In genomic region chr6:143449731-143450452, GRCh38 we compare ENCODE assay signal across 8 cellular contexts. TPM values are rescaled to one million over a fixed set of nuclear protein-coding genes. Genes with fewer than 3 reads are reported as not detected.
DNase-seq lines count a peak whose midpoint lies in the region; ATAC-seq, FAIRE-seq and TF ChIP-seq lines count a peak whose summit lies in the region.

No MANE protein-coding gene starts in this region.

- POLR2A ChIA-PET in OCI-LY7 (lab: Charles Lee), result interaction anchor here (0.6 to 2.0 kb wide), 7 partner anchors 8 to 393 kb away, joined by 3 to 9 read pairs (median 5); partner anchors contain the start of gene LTV1

- no peaks in the 10 kb centered on the region for H3K9me3 ChIP-seq in OCI-LY7 (ENCODE audit: low read length)

- no peak for TF ChIP-seq CTCF in OCI-LY7 (conservative IDR thresholded peaks at IDR 0.05; ENCODE audit: low read length)

- no peaks in the 10 kb centered on the region for H3K9me2 ChIP-seq in OCI-LY7 (ENCODE audit: insufficient read depth, low read length)

- FAIRE-seq in H54 (lab: Jason Lieb, UNC), result no peak

- peak overlapping the region; percentile 89 for H3K4me2 ChIP-seq in OCI-LY7 (ENCODE audit: low read length)

- peaks cover 16% of the 10 kb centered on the region; the same call in 1 of the 2 replicates for H3K36me3 ChIP-seq in OCI-LY7 (ENCODE audit: insufficient read depth, low read length)
- H3K36me3 ChIP-seq in rectal smooth muscle tissue (ENCODE audit: control insufficient read depth, insufficient read depth, low read length), result no peaks in the 10 kb centered on the region

- peaks cover 10 to 12% of the 10 kb centered on the region in 2 donors for H3K36me3 Mint-ChIP-seq in activated naive CD4-positive, alpha-beta T cell treated with anti-CD3 and anti-CD28 coated beads, Interleukin-2, amount 50 U/mL, for 72 hours

- H3K4me3 ChIP-seq in OCI-LY7 (ENCODE audit: low read depth, low read length, poor library complexity, severe bottlenecking), result peak overlapping the region; percentile 94
- H3K4me3 ChIP-seq in rectal smooth muscle tissue (ENCODE audit: low read length), result peak overlapping the region; percentile 90

- H3K27me3 ChIP-seq in rectal smooth muscle tissue (ENCODE audit: control insufficient read depth, insufficient read depth, low read length), result no peaks in the 10 kb centered on the region

- CTCF ChIA-PET in OCI-LY7 (lab: Charles Lee; ENCODE audit: unreplicated experiment), result no interaction called here

- TSS peak; percentile 86 for BruUV-seq in OCI-LY7 (replicated peaks; lab: Mats Ljungman, UMichigan)

- ATAC-seq in HG02885 (IDR thresholded peaks at IDR 0.05; ENCODE audit: poor library complexity, unreplicated experiment) (peak; percentile 16), left cardiac atrium (peak; percentile 6 to 10)
- ATAC-seq in activated naive CD4-positive, alpha-beta T cell treated with anti-CD3 and anti-CD28 coated beads, Interleukin-2, amount 50 U/mL, for 72 hours, result peak in 1 of 2 donors; percentile 17

- peaks cover 75% of the 10 kb centered on the region for H3K79me2 ChIP-seq in OCI-LY7 (ENCODE audit: insufficient read depth, low read depth, low read length)

- peak overlapping the region; percentile 97 for H2AFZ ChIP-seq in OCI-LY7 (ENCODE audit: low read length)

- H3K4me1 ChIP-seq in OCI-LY7 (ENCODE audit: insufficient read depth, low read length, poor library complexity, severe bottlenecking) (peaks cover 36% of the 10 kb centered on the region), rectal smooth muscle tissue (ENCODE audit: control insufficient read depth, insufficient read depth, low read length) (peaks cover 9% of the 10 kb centered on the region)

- no peaks in the 10 kb centered on the region for H3K9me3 Mint-ChIP-seq in activated naive CD4-positive, alpha-beta T cell treated with anti-CD3 and anti-CD28 coated beads, Interleukin-2, amount 50 U/mL, for 72 hours

- peak overlapping the region; percentile 88 for H3K9ac ChIP-seq in rectal smooth muscle tissue (ENCODE audit: low read length)

- H3K27ac ChIP-seq in OCI-LY7 (ENCODE audit: low read depth, low read length, poor library complexity, severe bottlenecking) (peak overlapping the region; percentile 72), rectal smooth muscle tissue (ENCODE audit: low read depth, low read length) (peak overlapping the region; percentile 42)

- peak; percentile 25 for DNase-seq in activated T-cell treated with anti-CD3 and anti-CD28 coated beads for 1 hour (ENCODE audit: low read depth)
- DNase-seq in activated T-cell treated with anti-CD3 and anti-CD28 coated beads for 4 hours, result no peak
- DNase-seq in OCI-LY7 (ENCODE audit: low spot score), result peak; percentile 51
- DNase-seq in activated naive CD4-positive, alpha-beta T cell treated with anti-CD3 and anti-CD28 coated beads, Interleukin-2, amount 50 U/mL, for 72 hours (ENCODE audit: low spot score in 2 of 2), result peak in 1 of 2 donors; percentile 68
- DNase-seq in left cardiac atrium, result no peak
- DNase-seq in H54 (ENCODE audit: insufficient read length, low spot score), result no peak

- TF ChIP-seq POLR2A in H54 (IDR thresholded peaks at IDR 0.05; ENCODE audit: low read depth, low read length), result no peak

- intact Hi-C loops in OCI-LY7 (cut with micrococcal nuclease; ENCODE audit: unreplicated experiment) (loop anchor here (2.0 to 10.0 kb wide), 6 partner anchors 87 to 1305 kb away; partner anchors contain the start of genes HIVEP2, LTV1, NMBR and VTA1), left cardiac atrium (cut with DNase I) (no loop called here)

- H3K27ac Mint-ChIP-seq in activated naive CD4-positive, alpha-beta T cell treated with anti-CD3 and anti-CD28 coated beads, Interleukin-2, amount 50 U/mL, for 72 hours, result peak overlapping the region; percentile 95 to 99

- no peaks in the 10 kb centered on the region for H4K20me1 ChIP-seq in OCI-LY7 (ENCODE audit: insufficient read depth, low read length)

RNA-seq across cellular contexts. Expression of gene ADAT2, which starts 0.6 kb away (rescaled TPM):
- 17.6 and 21.7 TPM in 2 replicates for total RNA-seq in OCI-LY7 (2014; rRNA removed; shearing (Covaris generic))
- total RNA-seq in OCI-LY7 (2022) (23.0 and 27.2 TPM in 2 replicates), left cardiac atrium (1 to 10 TPM; 1.9 to 2.9 TPM)
- total RNA-seq in activated naive CD4-positive, alpha-beta T cell treated with anti-CD3 and anti-CD28 coated beads, Interleukin-2, amount 50 U/mL, for 72 hours, result 10 to 100 TPM; 19.7 to 30.8 TPM

RNA-seq across cellular contexts. Expression of gene PEX3, which starts 0.7 kb away (rescaled TPM):
- total RNA-seq in OCI-LY7 (2014; rRNA removed; shearing (Covaris generic)), result 10.9 and 14.8 TPM in 2 replicates
- 23.1 and 27.0 TPM in 2 replicates for total RNA-seq in OCI-LY7 (2022)
- 10 to 100 TPM in 1 of 2 donors, 1 to 10 TPM in 1; 8.3 to 50.0 TPM for total RNA-seq in activated naive CD4-positive, alpha-beta T cell treated with anti-CD3 and anti-CD28 coated beads, Interleukin-2, amount 50 U/mL, for 72 hours
- 10 to 100 TPM; 19.1 to 21.7 TPM for total RNA-seq in left cardiac atrium

Comparison
In these comparisons a context has a peak if more than half of its experiments do, and no peak if none do; other contexts are left out.
1. DNase-seq: peak in activated T-cell treated with anti-CD3 and anti-CD28 coated beads for 1 hour (single experiment) and OCI-LY7 (single experiment); none in activated T-cell treated with anti-CD3 and anti-CD28 coated beads for 4 hours (single experiment), left cardiac atrium (single experiment) and H54 (single experiment).
2. RNA of gene ADAT2, which starts 0.6 kb away (total RNA-seq): 19.7 to 30.8 TPM in activated naive CD4-positive, alpha-beta T cell treated with anti-CD3 and anti-CD28 coated beads, Interleukin-2, amount 50 U/mL, for 72 hours and 17.6 to 27.2 TPM in OCI-LY7; 1.9 to 2.9 TPM in left cardiac atrium; every median in the first group is over 4 times any median in the second.